20 cellular contexts compared by ENCODE assay signal in genomic region chr22:48080304-48081165, GRCh38.
DNase-seq lines count a peak whose midpoint lies in the region; ATAC-seq, FAIRE-seq and TF ChIP-seq lines count a peak whose summit lies in the region.
"Had no signal": no experiment of that assay in that cellular context is flagged by ENCODE, and none has a peak within 500 bp of the region (broad histone marks: within the 10 kb centered on the region; RNA-seq: fewer than 3 reads in every experiment).

No MANE protein-coding gene starts in this region.

- TF ChIP-seq EP300 in K562 (IDR thresholded peaks at IDR 0.05; ENCODE audit: low read length) (no peak), sigmoid colon (IDR thresholded peaks at IDR 0.05) (no peak)

- 5% methylated on average over 4 of the region's 21 CpGs for WGBS in K562 (ENCODE audit: insufficient coverage, low coverage, missing lambda C conversion rate)
- 87 to 91% methylated on average over 21 of the region's 21 CpGs for WGBS in sigmoid colon, 2 donors

- in situ Hi-C loops in K562 (cut with MboI), result no loop called here

- H4K20me1 ChIP-seq in DND-41 (ENCODE audit: insufficient read depth, low read length) (no peaks in the 10 kb centered on the region), K562 (replicated peaks; ENCODE audit: control insufficient read depth, insufficient read depth, low read length) (no peaks in the 10 kb centered on the region)

- H2AFZ ChIP-seq in DND-41 (ENCODE audit: low read depth, low read length), result no peak overlapping the region
- H2AFZ ChIP-seq in K562 (ENCODE audit: low read depth, low read length), result no peak overlapping the region
- H2AFZ ChIP-seq: GM23338 had no signal

- no peak overlapping the region for H3K4me3 ChIP-seq in DND-41 (ENCODE audit: low read depth in 1 of 2, low read length in 2 of 2)
- H3K4me3 ChIP-seq in HEK293 (ENCODE audit: low read depth, low read length), result no peak overlapping the region
- H3K4me3 ChIP-seq in K562, result no peak overlapping the region
- no peak overlapping the region for H3K4me3 ChIP-seq in sigmoid colon
- H3K4me3 ChIP-seq: GM23338 had no signal

- no peaks in the 10 kb centered on the region for H3K9me1 ChIP-seq in K562 (ENCODE audit: control insufficient read depth, insufficient read depth, low read length)

- no peak for TF ChIP-seq RAD21 in K562 (CRISPR knock-in tag; conservative IDR thresholded peaks at IDR 0.05 in 1 of 2, IDR thresholded peaks at IDR 0.05 in 1 of 2)

- no peak for ATAC-seq in DND-41 (ENCODE audit: insufficient read depth, low read depth)
- no peak for ATAC-seq in K562
- ATAC-seq in HG02763 (IDR thresholded peaks at IDR 0.05; ENCODE audit: unreplicated experiment), result no peak
- ATAC-seq: GM23338, HCT116, SK-N-SH treated with all-trans-retinoic acid at 6 μM for 48 hours had no signal

- H3K27ac ChIP-seq in DND-41 (ENCODE audit: low read length) (peak overlapping the region; percentile 59), HEK293 (ENCODE audit: extremely low read depth, low read depth, low read length) (no peak overlapping the region), K562 (ENCODE audit: extremely low read depth, low read depth, low read length) (no peak overlapping the region), sigmoid colon (no peak overlapping the region)
- H3K27ac ChIP-seq: RWPE1 had no signal

- intact Hi-C loops in K562 (cut with micrococcal nuclease), result no loop called here
- intact Hi-C loops in sigmoid colon (cut with DNase I), result no loop called here

- CTCF ChIA-PET in HEK293 (lab: Yijun Ruan, JAX) (no interaction called here), K562 (lab: Yijun Ruan, JAX; ENCODE audit: low intra/inter-chr PET ratio) (no interaction called here)

- H3K4me2 ChIP-seq in DND-41 (ENCODE audit: insufficient read depth, low read length) (peak overlapping the region; percentile 56; the same call in 1 of the 2 replicates), K562 (ENCODE audit: insufficient read depth, low read length) (no peak overlapping the region)
- H3K4me2 ChIP-seq: GM23338 had no signal

- TF ChIP-seq CTCF in DND-41 (IDR thresholded peaks at IDR 0.05; ENCODE audit: borderline replicate concordance, extremely low read depth, low read length, poor library complexity, severe bottlenecking), result no peak
- TF ChIP-seq CTCF in HEK293 (tag by site-specific recombination; IDR thresholded peaks at IDR 0.05), result no peak
- no peak for TF ChIP-seq CTCF in K562 (IDR thresholded peaks at IDR 0.05 in 2 of 3, conservative IDR thresholded peaks at IDR 0.05 in 1 of 3; ENCODE audit: insufficient read depth in 2 of 3, low read depth in 1 of 3, low read length in 3 of 3)
- no peak for TF ChIP-seq CTCF in sigmoid colon (IDR thresholded peaks at IDR 0.05)

- H3K36me3 ChIP-seq in DND-41 (ENCODE audit: insufficient read depth, low read length), result no peaks in the 10 kb centered on the region
- no peaks in the 10 kb centered on the region for H3K36me3 ChIP-seq in HEK293 (ENCODE audit: control insufficient read depth in 2 of 2, insufficient read depth in 1 of 2, low read length in 2 of 2)
- no peaks in the 10 kb centered on the region for H3K36me3 ChIP-seq in K562 (ENCODE audit: control insufficient read depth, insufficient read depth, low read length)
- H3K36me3 ChIP-seq in sigmoid colon, result no peaks in the 10 kb centered on the region

- no peak for FAIRE-seq in K562 (lab: Jason Lieb, UNC)

- H3K9me3 ChIP-seq in DND-41 (ENCODE audit: insufficient read depth, low read length, severe bottlenecking), result no peaks in the 10 kb centered on the region
- H3K9me3 ChIP-seq in HEK293 (ENCODE audit: control insufficient read depth, insufficient read depth, low read depth, low read length), result no peaks in the 10 kb centered on the region
- H3K9me3 ChIP-seq in K562 (replicated peaks; ENCODE audit: control insufficient read depth, insufficient read depth, low read depth, low read length), result no peaks in the 10 kb centered on the region
- H3K9me3 ChIP-seq in sigmoid colon, result no peaks in the 10 kb centered on the region

- H3K4me1 ChIP-seq in DND-41 (ENCODE audit: insufficient read depth, low read length) (peaks cover 72% of the 10 kb centered on the region), HEK293 (ENCODE audit: control insufficient read depth, insufficient read depth, low read length) (no peaks in the 10 kb centered on the region), K562 (replicated peaks in 1 of 2; ENCODE audit: control insufficient read depth in 2 of 2, insufficient read depth in 2 of 2, low read length in 2 of 2) (no peaks in the 10 kb centered on the region), sigmoid colon (no peaks in the 10 kb centered on the region)

- no peak for TF ChIP-seq POLR2A in K562 (conservative IDR thresholded peaks at IDR 0.05)
- TF ChIP-seq POLR2A in sigmoid colon (IDR thresholded peaks at IDR 0.05), result no peak

- H3K9ac ChIP-seq in DND-41 (ENCODE audit: low read depth, low read length) (no peak overlapping the region), K562 (ENCODE audit: insufficient read depth in 1 of 2, low read depth in 2 of 2, low read length in 2 of 2) (no peak overlapping the region)

- no peak for DNase-seq in DND-41
- DNase-seq in K562 (ENCODE audit: extremely low read depth in 1 of 4, low spot score in 3 of 4), result no peak
- DNase-seq in sigmoid colon, result peak; percentile 25
- DNase-seq in COLO668 (lab: John Stamatoyannopoulos, UW; ENCODE audit: unreplicated experiment), result no peak
- DNase-seq in activated T-cell treated with anti-CD3 and anti-CD28 coated beads for 4 hours, result no peak
- DNase-seq: ACHN, C1 segment of cervical spinal cord, GDM1, NCI-H1105, NCI-H1694 treated with DMSO at 0.1 percent for 48 hours, NCI-H2107, NCI-H510A, NCI-H748 treated with DMSO at 0.1 percent for 48 hours, SIG-M5 had no signal

- no peaks in the 10 kb centered on the region for H3K79me2 ChIP-seq in DND-41 (ENCODE audit: insufficient read depth, low read length)
- H3K79me2 ChIP-seq in K562 (ENCODE audit: control insufficient read depth, insufficient read depth, low read length), result no peaks in the 10 kb centered on the region

- no TSS peak for BruUV-seq in K562 (replicated peaks; lab: Mats Ljungman, UMichigan)

- POLR2A ChIA-PET in HEK293 (lab: Yijun Ruan, JAX) (no interaction called here), K562 (lab: Yijun Ruan, JAX) (no interaction called here)

- H3K27me3 ChIP-seq in DND-41 (ENCODE audit: insufficient read depth, low read length, poor library complexity), result no peaks in the 10 kb centered on the region
- peaks cover 0 to 13% of the 10 kb centered on the region in 2 experiments; a peak in 2 of 5 replicates for H3K27me3 ChIP-seq in K562 (ENCODE audit: control insufficient read depth in 2 of 2, insufficient read depth in 2 of 2, low read length in 2 of 2)
- H3K27me3 ChIP-seq in sigmoid colon, result no peaks in the 10 kb centered on the region

TF ChIP-seq in HEK293, 187 proteins besides CTCF, POLR2A, EP300 and RAD21:
- TF ChIP-seq ZFHX2 (tag by site-specific recombination; conservative IDR thresholded peaks at IDR 0.05), result peak; percentile 38
- peak; percentile 92 for TF ChIP-seq EGR2 (tag by site-specific recombination; IDR thresholded peaks at IDR 0.05; ENCODE audit: low read depth)
- no peak for TF ChIP-seq ZNF114 (tag by site-specific recombination; IDR thresholded peaks at IDR 0.05)
